Comparison of ENCODE assay signal across 1 cellular context in the genomic region with DNA sequence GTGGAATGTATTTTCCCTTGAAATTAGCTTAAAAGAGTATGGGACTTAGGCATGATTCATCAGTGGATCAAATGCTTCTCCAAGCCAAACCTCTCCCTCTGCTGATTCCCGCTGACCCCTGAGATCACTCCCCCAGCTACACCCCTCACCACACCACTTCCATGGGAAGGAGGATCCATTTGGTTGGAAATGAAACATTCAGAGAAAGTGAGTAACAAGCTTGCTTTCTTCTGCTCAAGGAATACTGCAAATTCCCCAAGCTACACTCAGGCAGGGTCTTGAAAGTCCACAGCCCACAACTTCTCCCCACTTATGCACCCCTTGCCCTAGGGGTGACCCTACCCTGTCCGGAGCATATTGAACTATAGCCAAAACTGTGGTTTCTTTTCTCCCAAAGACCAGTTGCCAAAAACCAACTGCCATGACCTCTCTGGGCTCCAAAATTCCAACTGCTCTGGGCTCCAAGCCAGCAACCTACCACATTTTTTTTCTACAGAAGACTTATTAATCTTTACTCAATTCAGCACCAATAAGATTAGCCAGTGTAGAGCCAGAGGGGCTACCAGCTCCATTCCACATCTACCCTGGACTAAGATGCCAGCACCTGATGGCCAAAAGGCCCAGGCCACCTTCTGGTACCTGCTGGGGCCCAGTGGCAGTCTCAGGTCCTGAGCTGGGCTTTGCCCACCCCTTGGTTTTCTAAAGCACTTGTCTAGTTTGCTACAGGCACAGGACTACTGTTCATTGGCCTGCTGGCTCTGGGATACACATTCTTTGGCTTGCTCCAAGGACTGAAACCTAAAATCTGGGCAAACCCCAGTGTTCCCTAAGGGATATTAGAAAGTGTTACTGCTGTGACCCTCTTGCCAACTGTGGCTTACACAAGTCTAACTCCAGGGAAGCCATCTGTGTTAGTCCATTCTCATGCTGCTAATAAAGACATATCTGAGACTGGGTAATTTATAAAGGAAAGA.
TF ChIP-seq lines count a peak whose summit lies in the region.

No MANE protein-coding gene starts in this region.

TF ChIP-seq in SK-N-SH, 30 proteins besides CTCF, POLR2A, EP300 and RAD21 (continued from another document):
- TF ChIP-seq, protein P1, sequence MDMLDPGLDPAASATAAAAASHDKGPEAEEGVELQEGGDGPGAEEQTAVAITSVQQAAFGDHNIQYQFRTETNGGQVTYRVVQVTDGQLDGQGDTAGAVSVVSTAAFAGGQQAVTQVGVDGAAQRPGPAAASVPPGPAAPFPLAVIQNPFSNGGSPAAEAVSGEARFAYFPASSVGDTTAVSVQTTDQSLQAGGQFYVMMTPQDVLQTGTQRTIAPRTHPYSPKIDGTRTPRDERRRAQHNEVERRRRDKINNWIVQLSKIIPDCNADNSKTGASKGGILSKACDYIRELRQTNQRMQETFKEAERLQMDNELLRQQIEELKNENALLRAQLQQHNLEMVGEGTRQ (IDR thresholded peaks at IDR 0.05; ENCODE audit: borderline replicate concordance, low read depth, low read length) = no peak
- TF ChIP-seq, protein P2, sequence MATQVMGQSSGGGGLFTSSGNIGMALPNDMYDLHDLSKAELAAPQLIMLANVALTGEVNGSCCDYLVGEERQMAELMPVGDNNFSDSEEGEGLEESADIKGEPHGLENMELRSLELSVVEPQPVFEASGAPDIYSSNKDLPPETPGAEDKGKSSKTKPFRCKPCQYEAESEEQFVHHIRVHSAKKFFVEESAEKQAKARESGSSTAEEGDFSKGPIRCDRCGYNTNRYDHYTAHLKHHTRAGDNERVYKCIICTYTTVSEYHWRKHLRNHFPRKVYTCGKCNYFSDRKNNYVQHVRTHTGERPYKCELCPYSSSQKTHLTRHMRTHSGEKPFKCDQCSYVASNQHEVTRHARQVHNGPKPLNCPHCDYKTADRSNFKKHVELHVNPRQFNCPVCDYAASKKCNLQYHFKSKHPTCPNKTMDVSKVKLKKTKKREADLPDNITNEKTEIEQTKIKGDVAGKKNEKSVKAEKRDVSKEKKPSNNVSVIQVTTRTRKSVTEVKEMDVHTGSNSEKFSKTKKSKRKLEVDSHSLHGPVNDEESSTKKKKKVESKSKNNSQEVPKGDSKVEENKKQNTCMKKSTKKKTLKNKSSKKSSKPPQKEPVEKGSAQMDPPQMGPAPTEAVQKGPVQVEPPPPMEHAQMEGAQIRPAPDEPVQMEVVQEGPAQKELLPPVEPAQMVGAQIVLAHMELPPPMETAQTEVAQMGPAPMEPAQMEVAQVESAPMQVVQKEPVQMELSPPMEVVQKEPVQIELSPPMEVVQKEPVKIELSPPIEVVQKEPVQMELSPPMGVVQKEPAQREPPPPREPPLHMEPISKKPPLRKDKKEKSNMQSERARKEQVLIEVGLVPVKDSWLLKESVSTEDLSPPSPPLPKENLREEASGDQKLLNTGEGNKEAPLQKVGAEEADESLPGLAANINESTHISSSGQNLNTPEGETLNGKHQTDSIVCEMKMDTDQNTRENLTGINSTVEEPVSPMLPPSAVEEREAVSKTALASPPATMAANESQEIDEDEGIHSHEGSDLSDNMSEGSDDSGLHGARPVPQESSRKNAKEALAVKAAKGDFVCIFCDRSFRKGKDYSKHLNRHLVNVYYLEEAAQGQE (IDR thresholded peaks at IDR 0.05; ENCODE audit: low read depth, low read length) = no peak
- TF ChIP-seq CHD2 (IDR thresholded peaks at IDR 0.05; ENCODE audit: low read length, partially characterized antibody) (no peak), GATA2 (CRISPR knock-in tag; IDR thresholded peaks at IDR 0.05) (no peak), MXI1 (IDR thresholded peaks at IDR 0.05; ENCODE audit: low read depth, low read length) (no peak)
- TF ChIP-seq, protein P3, sequence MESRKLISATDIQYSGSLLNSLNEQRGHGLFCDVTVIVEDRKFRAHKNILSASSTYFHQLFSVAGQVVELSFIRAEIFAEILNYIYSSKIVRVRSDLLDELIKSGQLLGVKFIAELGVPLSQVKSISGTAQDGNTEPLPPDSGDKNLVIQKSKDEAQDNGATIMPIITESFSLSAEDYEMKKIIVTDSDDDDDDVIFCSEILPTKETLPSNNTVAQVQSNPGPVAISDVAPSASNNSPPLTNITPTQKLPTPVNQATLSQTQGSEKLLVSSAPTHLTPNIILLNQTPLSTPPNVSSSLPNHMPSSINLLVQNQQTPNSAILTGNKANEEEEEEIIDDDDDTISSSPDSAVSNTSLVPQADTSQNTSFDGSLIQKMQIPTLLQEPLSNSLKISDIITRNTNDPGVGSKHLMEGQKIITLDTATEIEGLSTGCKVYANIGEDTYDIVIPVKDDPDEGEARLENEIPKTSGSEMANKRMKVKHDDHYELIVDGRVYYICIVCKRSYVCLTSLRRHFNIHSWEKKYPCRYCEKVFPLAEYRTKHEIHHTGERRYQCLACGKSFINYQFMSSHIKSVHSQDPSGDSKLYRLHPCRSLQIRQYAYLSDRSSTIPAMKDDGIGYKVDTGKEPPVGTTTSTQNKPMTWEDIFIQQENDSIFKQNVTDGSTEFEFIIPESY (IDR thresholded peaks at IDR 0.05; ENCODE audit: borderline replicate concordance, low read depth) = 0 out of 2 replicates have a peak, but pooled peaks have one; percentile 22
